8 cellular contexts compared by ENCODE assay signal in genomic region chr4:13483142-13484044, GRCh38. TPM values are rescaled to one million over a fixed set of nuclear protein-coding genes. Genes with fewer than 3 reads are reported as not detected.
DNase-seq lines count a peak whose midpoint lies in the region; ATAC-seq and TF ChIP-seq lines count a peak whose summit lies in the region.

No MANE protein-coding gene starts in this region.

- peak overlapping the region; percentile 33 for H4K8ac ChIP-seq in trophoblast cell (ENCODE audit: low read depth, low read length)

- H3K27ac Mint-ChIP-seq in CD8-positive, alpha-beta T cell = peak overlapping the region; percentile 87

- peaks cover 7% of the 10 kb centered on the region for H3K79me1 ChIP-seq in trophoblast cell (ENCODE audit: low read length)

- peaks cover 26% of the 10 kb centered on the region for H3K4me1 Mint-ChIP-seq in CD8-positive, alpha-beta T cell (ENCODE audit: low read depth)

- peak overlapping the region; percentile 11 for H4K91ac ChIP-seq in trophoblast cell (ENCODE audit: low read depth, low read length)

- peak overlapping the region; percentile 99 for H3K27ac ChIP-seq in CD8-positive, alpha-beta T cell (ENCODE audit: low read depth, low read length)
- H3K27ac ChIP-seq in trophoblast cell (ENCODE audit: low read depth, low read length) = peak overlapping the region; percentile 30

- POLR2A ChIA-PET in CD8-positive, alpha-beta T cell (lab: Charles Lee) = interaction anchor here (1.0 to 1.1 kb wide), 2 partner anchors 10 to 14 kb away, joined by 3 read pairs; no protein-coding TSS in a partner anchor

- no peaks in the 10 kb centered on the region for H3K36me3 ChIP-seq in CD8-positive, alpha-beta T cell (ENCODE audit: insufficient read depth, low read length)
- H3K36me3 ChIP-seq in trophoblast cell (ENCODE audit: control insufficient read depth in 1 of 2, insufficient read depth in 2 of 2, low read length in 2 of 2) = no peaks in the 10 kb centered on the region

- WGBS in trophoblast cell (ENCODE audit: extremely low coverage, insufficient coverage, insufficient read length) = no CpG with 5 or more reads among the region's 38 CpGs

- no peak overlapping the region for H4K12ac ChIP-seq in trophoblast cell (ENCODE audit: low read depth, low read length)

- no peak overlapping the region for H2BK120ac ChIP-seq in trophoblast cell (ENCODE audit: insufficient read depth, low read length, poor library complexity)

- intact Hi-C loops in CD8-positive, alpha-beta T cell (cut with DNase I, micrococcal nuclease) = loop anchor here (1.0 to 5.0 kb wide), 7 partner anchors 59 to 1519 kb away; partner anchors contain the start of genes BOD1L1 (in 2 of the 2), CPEB2 (in 2 of the 2) and NKX3-2 (in 1 of the 2)
- intact Hi-C loops in left cardiac atrium (cut with DNase I) = no loop called here

- H3K79me2 ChIP-seq in trophoblast cell (ENCODE audit: control insufficient read depth, insufficient read depth, low read length, poor library complexity) = peaks cover 3% of the 10 kb centered on the region

- peak overlapping the region; percentile 4 for H3K4ac ChIP-seq in trophoblast cell (ENCODE audit: low read depth, low read length)

- no peak for TF ChIP-seq CTCF in CD8-positive, alpha-beta T cell (IDR thresholded peaks at IDR 0.05)

- peak overlapping the region; percentile 83 for H3K9ac ChIP-seq in trophoblast cell (ENCODE audit: low read length)

- H2BK5ac ChIP-seq in trophoblast cell (ENCODE audit: low read depth, low read length, poor library complexity) = no peak overlapping the region

- H2AK5ac ChIP-seq in trophoblast cell (ENCODE audit: low read length) = no peak overlapping the region

- DNase-seq in CD8-positive, alpha-beta T cell = peak in 3 of 7 experiments; percentile 1 to 30 (median 22)
- DNase-seq in OCI-M1 (lab: John Stamatoyannopoulos, UW) (peak; percentile 64), anterior cingulate cortex (lab: John Stamatoyannopoulos, UW) (peak in 42 of 58 donors; percentile 3 to 77 (median 56)), left cardiac atrium (peak; percentile 56), trophoblast cell (peak; percentile 2 to 42), NOMO-1 treated with DMSO at 0.1 percent for 48 hours (lab: John Stamatoyannopoulos, UW; ENCODE audit: unreplicated experiment) (no peak)

- peaks cover 6% of the 10 kb centered on the region for H3K27me3 Mint-ChIP-seq in CD8-positive, alpha-beta T cell (ENCODE audit: low read depth)

- no peaks in the 10 kb centered on the region for H3K9me3 ChIP-seq in CD8-positive, alpha-beta T cell (ENCODE audit: low read length)
- H3K9me3 ChIP-seq in trophoblast cell (ENCODE audit: insufficient read depth, low read depth, low read length) = no peaks in the 10 kb centered on the region

- H2AFZ ChIP-seq in trophoblast cell (ENCODE audit: insufficient read depth, low read length, poor library complexity) = peak overlapping the region; percentile 69

- peaks cover 7% of the 10 kb centered on the region for H3K36me3 Mint-ChIP-seq in CD8-positive, alpha-beta T cell

- no peak for ATAC-seq in CD8-positive, alpha-beta T cell
- peak; percentile 6 for ATAC-seq in GM19324 (IDR thresholded peaks at IDR 0.05; ENCODE audit: low FRiP score, unreplicated experiment)
- ATAC-seq in HG03432 (IDR thresholded peaks at IDR 0.05; ENCODE audit: unreplicated experiment) = peak; percentile 13
- ATAC-seq in left cardiac atrium = peak; percentile 58 to 67

- H3K4me3 ChIP-seq in CD8-positive, alpha-beta T cell (ENCODE audit: low read depth, low read length) = peak overlapping the region; percentile 96
- peak overlapping the region; percentile 87 for H3K4me3 ChIP-seq in trophoblast cell (ENCODE audit: low read depth, low read length)

- CTCF ChIA-PET in CD8-positive, alpha-beta T cell (lab: Charles Lee) = interaction anchor here (1.4 kb wide), 1 partner anchor 171 kb away, joined by 5 read pairs; no protein-coding TSS in a partner anchor

- peaks cover 15% of the 10 kb centered on the region for H3K4me1 ChIP-seq in CD8-positive, alpha-beta T cell (ENCODE audit: insufficient read depth, low read length)
- H3K4me1 ChIP-seq in trophoblast cell (ENCODE audit: control insufficient read depth in 1 of 2, insufficient read depth in 2 of 2, low read length in 2 of 2) = peaks cover 3 to 6% of the 10 kb centered on the region in 2 experiments

- H3K18ac ChIP-seq in trophoblast cell (ENCODE audit: low read length) = peak overlapping the region; percentile 3

- H3K23ac ChIP-seq in trophoblast cell (ENCODE audit: low read length) = no peak overlapping the region

- H3K4me2 ChIP-seq in trophoblast cell (ENCODE audit: low read length) = peak overlapping the region; percentile 91

- H3K27me3 ChIP-seq in CD8-positive, alpha-beta T cell (ENCODE audit: insufficient read depth, low read length) = no peaks in the 10 kb centered on the region
- H3K27me3 ChIP-seq in trophoblast cell (ENCODE audit: insufficient read depth, low read length) = no peaks in the 10 kb centered on the region

- H3K4me3 Mint-ChIP-seq in CD8-positive, alpha-beta T cell = peak overlapping the region; percentile 84

- H3K9me3 Mint-ChIP-seq in CD8-positive, alpha-beta T cell = no peaks in the 10 kb centered on the region

- peak overlapping the region; percentile 21 for H3K14ac ChIP-seq in trophoblast cell (ENCODE audit: low read length)

- H2BK12ac ChIP-seq in trophoblast cell (ENCODE audit: low read length) = no peak overlapping the region

RNA-seq across cellular contexts. Expression of gene RAB28, which starts 0.7 kb away (rescaled TPM):
- total RNA-seq in CD8-positive, alpha-beta T cell = 1 to 10 TPM; 4.2 to 4.6 TPM
- total RNA-seq in left cardiac atrium = 10 to 100 TPM; 15.9 to 18.5 TPM
- polyA plus RNA-seq in trophoblast cell (2013) = 9.5 and 10.7 TPM in 2 replicates

Comparison
In these comparisons a context has a peak if more than half of its experiments do, and no peak if none do; other contexts are left out.
1. intact Hi-C loops: an anchor here in CD8-positive, alpha-beta T cell (1.0 to 5.0 kb wide); none called in left cardiac atrium.